ENCODE assay signal across 15 cellular contexts in the genomic region with DNA sequence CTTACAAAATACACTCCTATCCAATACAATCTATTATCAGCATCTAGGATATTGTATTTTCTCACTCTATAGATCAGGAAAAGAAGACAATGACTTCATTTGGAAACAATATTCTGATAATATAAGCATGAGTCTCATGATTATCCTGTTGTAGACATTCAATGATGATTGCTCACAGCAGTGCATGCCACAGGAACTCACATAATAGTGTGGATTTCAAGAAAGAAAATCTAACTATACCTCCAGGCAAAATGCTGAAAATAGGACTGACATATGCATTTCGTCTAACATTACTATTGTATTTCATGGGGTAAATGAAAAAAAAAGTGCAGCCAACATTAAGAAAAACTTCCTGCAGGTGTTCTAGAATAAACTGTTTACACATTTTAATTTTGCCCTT.
"Had no signal": no experiment of that assay in that cellular context is flagged by ENCODE, and none has a peak within 500 bp of the region (broad histone marks: within the 10 kb centered on the region; RNA-seq: fewer than 3 reads in every experiment).

No MANE protein-coding gene starts in this region.

- H3K27ac ChIP-seq: breast epithelium, ovary, thoracic aorta had no signal

- H3K9me3 ChIP-seq: breast epithelium, ovary, thoracic aorta had no signal

- ATAC-seq: activated CD4-positive, CD25-positive, alpha-beta regulatory T cell treated with anti-CD3 and anti-CD28 coated beads, Interleukin-2, amount 50 U/mL, for 24 hours; left colon; stimulated activated naive CD8-positive, alpha-beta T cell treated with anti-CD3 and anti-CD28 coated beads, Interleukin-15, amount 100 ng/mL, for 72 hours had no signal

- FAIRE-seq: colon had no signal

- H3K4me3 ChIP-seq: breast epithelium, ovary, thoracic aorta had no signal

- DNase-seq: activated CD4-positive, alpha-beta T cell treated with anti-CD3 and anti-CD28 coated beads, Interleukin-2, amount 50 U/mL, for 4 hours; activated naive CD4-positive, alpha-beta T cell treated with anti-CD3 and anti-CD28 coated beads, Interleukin-2, amount 50 U/mL, for 16 hours; activated T-cell treated with anti-CD3 and anti-CD28 coated beads, Interleukin-2, amount 50 U/mL, for 1 hour; glutamatergic neuron; left colon; mammary epithelial cell; ovary; stimulated activated CD4-positive, alpha-beta T cell treated with anti-CD3 and anti-CD28 coated beads, Interleukin-15, amount 100 ng/mL, for 24 hours; stimulated activated CD4-positive, alpha-beta T cell treated with anti-CD3 and anti-CD28 coated beads, Interleukin-4, amount 100 ng/mL, for 24 hours; stimulated activated naive CD8-positive, alpha-beta T cell treated with anti-CD3 and anti-CD28 coated beads, Interleukin-15, amount 100 ng/mL, for 72 hours; SW 1271 had no signal

- H3K27me3 ChIP-seq: breast epithelium, ovary had no signal

- H3K4me1 ChIP-seq: breast epithelium had no signal

- H3K36me3 ChIP-seq: breast epithelium, ovary, thoracic aorta had no signal
